Comparison of ENCODE assay signal across 8 cellular contexts in the genomic region with DNA sequence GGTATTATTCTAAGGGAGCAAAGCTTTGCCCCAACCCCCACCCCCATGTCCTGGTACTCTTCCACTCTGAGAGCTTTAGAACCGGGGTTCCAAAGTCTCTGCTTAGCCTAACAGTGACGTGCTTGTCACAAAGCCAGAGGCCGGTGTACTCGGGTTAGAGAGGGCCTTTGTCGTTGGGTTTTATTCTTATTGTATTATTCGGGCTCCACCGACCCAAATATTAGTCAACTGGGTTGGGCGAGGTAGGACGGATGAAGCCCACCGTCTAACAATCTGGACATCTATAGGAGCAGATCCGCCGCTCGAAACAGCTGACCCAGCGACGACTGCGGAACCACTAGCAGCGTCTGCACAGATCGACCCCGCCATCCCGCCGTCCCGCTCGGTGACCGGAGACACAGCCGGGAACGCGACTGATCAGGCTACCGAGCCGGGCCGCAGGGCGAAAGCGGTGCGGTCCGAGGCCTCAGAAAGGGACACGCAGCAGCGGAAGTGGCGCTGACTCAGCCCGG. TPM values are rescaled to one million over a fixed set of nuclear protein-coding genes. Genes with fewer than 3 reads are reported as not detected.
A peak's percentile ranks its signal among the peaks of the same experiment; 100 is the strongest.
DNase-seq lines count a peak whose midpoint lies in the region; ATAC-seq and TF ChIP-seq lines count a peak whose summit lies in the region.
"Not testable (repeated sequence)": the region's sequence is repeated elsewhere in the genome, so short reads cannot be mapped to it uniquely, and the experiment has no call there.

No MANE protein-coding gene starts in this region.

- TF ChIP-seq CTCF in KMS-11 (conservative IDR thresholded peaks at IDR 0.05; ENCODE audit: low read depth, low read length); activated CD8-positive, alpha-beta T cell treated with anti-CD3 and anti-CD28 coated beads for 36 hours (IDR thresholded peaks at IDR 0.05): not testable (repeated sequence)

- intact Hi-C loops in activated CD8-positive, alpha-beta T cell treated with anti-CD3 and anti-CD28 coated beads for 36 hours (cut with micrococcal nuclease); left ventricle myocardium superior (cut with micrococcal nuclease): not testable (repeated sequence)

- peaks cover 32 to 70% (median 54%) of the 10 kb centered on the region in 10 experiments for H3K4me1 ChIP-seq in BLaER1 treated with 17β-estradiol and CSF1 and Interleukin-3, amounts not matched to agents 10 nM and 100 nM
- H3K4me1 ChIP-seq in KMS-11 (ENCODE audit: low read depth, poor library complexity, severe bottlenecking) = peaks cover 24% of the 10 kb centered on the region

- peaks cover 27 to 60% (median 41%) of the 10 kb centered on the region in 11 experiments; a peak in 20 of 22 replicates for H4K20me1 ChIP-seq in BLaER1 treated with 17β-estradiol and CSF1 and Interleukin-3, amounts not matched to agents 10 nM and 100 nM
- not testable (repeated sequence) for H4K20me1 ChIP-seq in KMS-11 (ENCODE audit: insufficient read depth)

- H3K27me3 Mint-ChIP-seq in activated CD8-positive, alpha-beta T cell treated with anti-CD3 and anti-CD28 coated beads for 36 hours; naive B cell; stimulated activated naive CD8-positive, alpha-beta T cell treated with anti-CD3 and anti-CD28 coated beads, Interleukin-15, Interleukin-2, amounts not matched to agents 100 ng/mL and 50 ng/mL, for 24 hours: not testable (repeated sequence)

- ATAC-seq in GM21723 (IDR thresholded peaks at IDR 0.05; ENCODE audit: unreplicated experiment) = peak; percentile 11
- ATAC-seq in activated CD8-positive, alpha-beta T cell treated with anti-CD3 and anti-CD28 coated beads for 36 hours = peak; percentile 5
- ATAC-seq in left ventricle myocardium superior = peak; percentile 26
- ATAC-seq in naive B cell (ENCODE audit: low read depth in 2 of 2) = peak; percentile 23 to 25

- H3K9me3 Mint-ChIP-seq in activated CD8-positive, alpha-beta T cell treated with anti-CD3 and anti-CD28 coated beads for 36 hours; naive B cell; stimulated activated naive CD8-positive, alpha-beta T cell treated with anti-CD3 and anti-CD28 coated beads, Interleukin-15, Interleukin-2, amounts not matched to agents 100 ng/mL and 50 ng/mL, for 24 hours: not testable (repeated sequence)

- H3K4me3 ChIP-seq in BLaER1 treated with 17β-estradiol and CSF1 and Interleukin-3, amounts not matched to agents 10 nM and 100 nM = peak overlapping the region; percentile 75 to 100 (median 94)
- H3K4me3 ChIP-seq in KMS-11 (IDR thresholded peaks at IDR 0.05; ENCODE audit: insufficient read depth, low read depth, low read length) = not testable (repeated sequence)

- peaks cover 0 to 31% (median 5%) of the 10 kb centered on the region in 11 experiments; a peak in 13 of 22 replicates for H3K36me3 ChIP-seq in BLaER1 treated with 17β-estradiol and CSF1 and Interleukin-3, amounts not matched to agents 10 nM and 100 nM
- H3K36me3 ChIP-seq in KMS-11 (ENCODE audit: insufficient read depth) = not testable (repeated sequence)

- peak overlapping the region; percentile 91; the same call in 1 of the 2 replicates for H2AFZ ChIP-seq in KMS-11 (ENCODE audit: low read depth)

- not testable (repeated sequence) for DNase-seq in activated CD8-positive, alpha-beta T cell treated with anti-CD3 and anti-CD28 coated beads for 36 hours; left ventricle myocardium superior; naive B cell

- peak overlapping the region; percentile 68 to 91 (median 87); a peak in 21 of 22 replicates for H3K27ac ChIP-seq in BLaER1 treated with 17β-estradiol and CSF1 and Interleukin-3, amounts not matched to agents 10 nM and 100 nM
- H3K27ac ChIP-seq in KMS-11 (peak overlapping the region; percentile 50; the same call in 1 of the 2 replicates), cingulate gyrus (ENCODE audit: low read depth, low read length) (peak overlapping the region; percentile 87)

- H3K4me1 Mint-ChIP-seq in activated CD8-positive, alpha-beta T cell treated with anti-CD3 and anti-CD28 coated beads for 36 hours (ENCODE audit: low read depth) = peaks cover 40% of the 10 kb centered on the region
- H3K4me1 Mint-ChIP-seq in naive B cell = peaks cover 15 to 45% (median 24%) of the 10 kb centered on the region in 3 donors
- peaks cover 48% of the 10 kb centered on the region for H3K4me1 Mint-ChIP-seq in stimulated activated naive CD8-positive, alpha-beta T cell treated with anti-CD3 and anti-CD28 coated beads, Interleukin-15, Interleukin-2, amounts not matched to agents 100 ng/mL and 50 ng/mL, for 24 hours (ENCODE audit: low read depth)

- peaks cover 13% of the 10 kb centered on the region for H3K36me3 Mint-ChIP-seq in activated CD8-positive, alpha-beta T cell treated with anti-CD3 and anti-CD28 coated beads for 36 hours (ENCODE audit: low read depth)
- H3K36me3 Mint-ChIP-seq in naive B cell; stimulated activated naive CD8-positive, alpha-beta T cell treated with anti-CD3 and anti-CD28 coated beads, Interleukin-15, Interleukin-2, amounts not matched to agents 100 ng/mL and 50 ng/mL, for 24 hours (ENCODE audit: low read depth): not testable (repeated sequence)

- H3K9me3 ChIP-seq in BLaER1 treated with 17β-estradiol and CSF1 and Interleukin-3, amounts not matched to agents 10 nM and 100 nM (replicated peaks in 1 of 11) = not testable (repeated sequence)

- POLR2A ChIA-PET in activated CD8-positive, alpha-beta T cell treated with anti-CD3 and anti-CD28 coated beads for 36 hours (lab: Charles Lee) = interaction anchor here (1.1 to 6.9 kb wide), 2 partner anchors 13 to 32 kb away, joined by 3 to 45 read pairs; partner anchors contain the start of gene LATS1

- not testable (repeated sequence) for H3K27me3 ChIP-seq in BLaER1 treated with 17β-estradiol and CSF1 and Interleukin-3, amounts not matched to agents 10 nM and 100 nM; KMS-11 (ENCODE audit: insufficient read depth, low read depth)

- H3K9ac ChIP-seq in BLaER1 treated with 17β-estradiol and CSF1 and Interleukin-3, amounts not matched to agents 10 nM and 100 nM = peak overlapping the region; percentile 87 to 95 (median 91); a peak in 21 of 22 replicates
- peak overlapping the region; percentile 63; the same call in 1 of the 2 replicates for H3K9ac ChIP-seq in KMS-11

- H3K27ac Mint-ChIP-seq in activated CD8-positive, alpha-beta T cell treated with anti-CD3 and anti-CD28 coated beads for 36 hours = peak overlapping the region; percentile 89
- peak overlapping the region in 4 of 6 donors; percentile 64 to 89 (median 72) for H3K27ac Mint-ChIP-seq in naive B cell
- peak overlapping the region; percentile 77 for H3K27ac Mint-ChIP-seq in stimulated activated naive CD8-positive, alpha-beta T cell treated with anti-CD3 and anti-CD28 coated beads, Interleukin-15, Interleukin-2, amounts not matched to agents 100 ng/mL and 50 ng/mL, for 24 hours

- CTCF ChIA-PET in activated CD8-positive, alpha-beta T cell treated with anti-CD3 and anti-CD28 coated beads for 36 hours (lab: Charles Lee) = interaction anchor here (1.0 to 1.1 kb wide), 2 partner anchors 31 to 117 kb away, joined by 3 read pairs; partner anchors contain the start of gene LATS1

- peaks cover 63% of the 10 kb centered on the region for H3K79me2 ChIP-seq in KMS-11 (ENCODE audit: insufficient read depth, low read depth)

- H3K4me3 Mint-ChIP-seq in activated CD8-positive, alpha-beta T cell treated with anti-CD3 and anti-CD28 coated beads for 36 hours = peak overlapping the region; percentile 93
- H3K4me3 Mint-ChIP-seq in naive B cell = peak overlapping the region; percentile 84 to 99 (median 89)
- peak overlapping the region; percentile 87 for H3K4me3 Mint-ChIP-seq in stimulated activated naive CD8-positive, alpha-beta T cell treated with anti-CD3 and anti-CD28 coated beads, Interleukin-15, Interleukin-2, amounts not matched to agents 100 ng/mL and 50 ng/mL, for 24 hours

- H3K4me2 ChIP-seq in BLaER1 treated with 17β-estradiol and CSF1 and Interleukin-3, amounts not matched to agents 10 nM and 100 nM = peak overlapping the region; percentile 57 to 93 (median 71)
- not testable (repeated sequence) for H3K4me2 ChIP-seq in KMS-11

RNA-seq across cellular contexts. Expression of gene PCMT1, which starts 0.4 kb away (rescaled TPM):
- total RNA-seq in activated CD8-positive, alpha-beta T cell treated with anti-CD3 and anti-CD28 coated beads for 36 hours = 100 to 1,000 TPM in 1 of 2 experiments, 10 to 100 TPM in 1; 97.3 to 102 TPM
- 171 TPM for total RNA-seq in left ventricle myocardium superior
- polyA plus RNA-seq in naive B cell (ENCODE audit: low read depth in 6 of 6) = 100 to 1,000 TPM; 115 to 157 (median 125) TPM

RNA-seq across cellular contexts. Expression of gene NUP43, which starts 2.8 kb away (rescaled TPM):
- total RNA-seq in activated CD8-positive, alpha-beta T cell treated with anti-CD3 and anti-CD28 coated beads for 36 hours = 10 to 100 TPM; 75.7 to 75.8 TPM
- 30.1 TPM for total RNA-seq in left ventricle myocardium superior
- polyA plus RNA-seq in naive B cell (ENCODE audit: low read depth in 6 of 6) = 1 to 10 TPM in 5 of 6 donors, not detected in 1; 5.0 to 9.6 (median 5.4) TPM

RNA-seq across cellular contexts. Expression of gene LATS1, which starts 31.2 kb away (rescaled TPM):
- total RNA-seq in activated CD8-positive, alpha-beta T cell treated with anti-CD3 and anti-CD28 coated beads for 36 hours = 10 to 100 TPM; 21.1 to 21.2 TPM
- 12.2 TPM for total RNA-seq in left ventricle myocardium superior
- polyA plus RNA-seq in naive B cell (ENCODE audit: low read depth in 6 of 6) = 10 to 100 TPM; 12.5 to 21.4 (median 13.4) TPM
